20 cellular contexts compared by ENCODE assay signal in the genomic region with DNA sequence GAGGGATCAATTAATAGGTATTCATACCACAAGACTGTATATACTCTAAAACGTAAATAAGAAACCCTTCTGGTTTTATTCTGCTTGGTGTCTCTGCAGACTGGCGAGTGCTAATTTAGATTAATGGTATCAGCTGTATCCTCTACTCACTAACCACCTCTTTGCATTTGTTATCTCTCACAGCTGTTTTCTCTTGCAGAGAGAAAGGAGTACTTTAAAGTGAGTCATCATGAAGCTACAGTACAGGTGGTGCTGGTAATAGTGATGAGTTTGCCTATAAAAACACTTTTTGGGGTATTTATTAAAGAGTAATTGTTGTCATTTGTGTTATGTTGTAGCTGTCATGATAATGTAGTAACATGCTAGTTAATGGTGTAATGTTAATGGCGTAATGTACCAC.
"Had no signal": no experiment of that assay in that cellular context is flagged by ENCODE, and none has a peak within 500 bp of the region (broad histone marks: within the 10 kb centered on the region; RNA-seq: fewer than 3 reads in every experiment).

No MANE protein-coding gene starts in this region.

- H3K9me3 ChIP-seq: gastrocnemius medialis, left ventricle myocardium inferior, neutrophil, ovary, right atrium auricular region, sigmoid colon, testis, transverse colon had no signal

- H3K4me3 ChIP-seq: gastrocnemius medialis, heart right ventricle, left ventricle myocardium inferior, lung, ovary, right atrium auricular region, sigmoid colon, skin epidermis, testis, transverse colon had no signal

- H3K4me1 ChIP-seq: gastrocnemius medialis, heart right ventricle, left ventricle myocardium inferior, right atrium auricular region, sigmoid colon, testis, transverse colon had no signal

- H3K36me3 ChIP-seq: gastrocnemius medialis, heart right ventricle, left ventricle myocardium inferior, neutrophil, ovary, right atrium auricular region, sigmoid colon, transverse colon had no signal

- H3K27me3 Mint-ChIP-seq: naive thymus-derived CD4-positive, alpha-beta T cell; stimulated activated naive B cell treated with anti-CD40 and anti-IgM and Interleukin-4, amounts not matched to agents 10 μg/mL and 1 μg/mL and 100 μg/mL, for 72 hours; stimulated activated naive CD8-positive, alpha-beta T cell treated with anti-CD3 and anti-CD28 coated beads, Interleukin-15, amount 100 ng/mL, for 72 hours had no signal

- H3K4me1 Mint-ChIP-seq: naive thymus-derived CD4-positive, alpha-beta T cell; nephron progenitor cell; stimulated activated naive B cell treated with anti-CD40 and anti-IgM and Interleukin-4, amounts not matched to agents 10 μg/mL and 1 μg/mL and 100 μg/mL, for 72 hours; stimulated activated naive CD8-positive, alpha-beta T cell treated with anti-CD3 and anti-CD28 coated beads, Interleukin-15, amount 100 ng/mL, for 72 hours had no signal

- ATAC-seq: esophagus mucosa; gastrocnemius medialis; heart right ventricle; naive thymus-derived CD4-positive, alpha-beta T cell; stimulated activated naive B cell treated with anti-CD40 and anti-IgM and Interleukin-4, amounts not matched to agents 10 μg/mL and 1 μg/mL and 100 μg/mL, for 72 hours; stimulated activated naive CD8-positive, alpha-beta T cell treated with anti-CD3 and anti-CD28 coated beads, Interleukin-15, amount 100 ng/mL, for 72 hours had no signal

- H3K27me3 ChIP-seq: gastrocnemius medialis, heart right ventricle, neutrophil, ovary, right atrium auricular region, sigmoid colon, testis, transverse colon had no signal

- H3K4me3 Mint-ChIP-seq: naive thymus-derived CD4-positive, alpha-beta T cell; nephron progenitor cell; stimulated activated naive B cell treated with anti-CD40 and anti-IgM and Interleukin-4, amounts not matched to agents 10 μg/mL and 1 μg/mL and 100 μg/mL, for 72 hours; stimulated activated naive CD8-positive, alpha-beta T cell treated with anti-CD3 and anti-CD28 coated beads, Interleukin-15, amount 100 ng/mL, for 72 hours had no signal

- H3K36me3 Mint-ChIP-seq: naive thymus-derived CD4-positive, alpha-beta T cell; stimulated activated naive B cell treated with anti-CD40 and anti-IgM and Interleukin-4, amounts not matched to agents 10 μg/mL and 1 μg/mL and 100 μg/mL, for 72 hours had no signal

- H3K27ac ChIP-seq: gastrocnemius medialis, heart right ventricle, left ventricle myocardium inferior, neutrophil, ovary, right atrium auricular region, sigmoid colon, skin epidermis, testis, transverse colon had no signal

- H3K27ac Mint-ChIP-seq: naive thymus-derived CD4-positive, alpha-beta T cell; nephron progenitor cell; stimulated activated naive B cell treated with anti-CD40 and anti-IgM and Interleukin-4, amounts not matched to agents 10 μg/mL and 1 μg/mL and 100 μg/mL, for 72 hours; stimulated activated naive CD8-positive, alpha-beta T cell treated with anti-CD3 and anti-CD28 coated beads, Interleukin-15, amount 100 ng/mL, for 72 hours had no signal

- H3K9me3 Mint-ChIP-seq: stimulated activated naive B cell treated with anti-CD40 and anti-IgM and Interleukin-4, amounts not matched to agents 10 μg/mL and 1 μg/mL and 100 μg/mL, for 72 hours had no signal

- DNase-seq: effector memory CD4-positive, alpha-beta T cell; gastrocnemius medialis; heart right ventricle; hypothalamus; left ventricle myocardium inferior; naive thymus-derived CD4-positive, alpha-beta T cell; nephron progenitor cell; ovary; sigmoid colon; stimulated activated CD4-positive, alpha-beta T cell treated with anti-CD3 and anti-CD28 coated beads, Interleukin-2, amount 100 ng/mL, for 24 hours; stimulated activated CD4-positive, alpha-beta T cell treated with anti-CD3 and anti-CD28 coated beads, Interleukin-4, amount 100 ng/mL, for 4 hours; stimulated activated naive B cell treated with anti-CD40 and anti-IgM and Interleukin-4, amounts not matched to agents 10 μg/mL and 1 μg/mL and 100 μg/mL, for 72 hours; stimulated activated naive CD8-positive, alpha-beta T cell treated with anti-CD3 and anti-CD28 coated beads, Interleukin-15, amount 100 ng/mL, for 72 hours; testis; transverse colon had no signal
